Comparison of ENCODE assay signal across 9 cellular contexts in the genomic region with DNA sequence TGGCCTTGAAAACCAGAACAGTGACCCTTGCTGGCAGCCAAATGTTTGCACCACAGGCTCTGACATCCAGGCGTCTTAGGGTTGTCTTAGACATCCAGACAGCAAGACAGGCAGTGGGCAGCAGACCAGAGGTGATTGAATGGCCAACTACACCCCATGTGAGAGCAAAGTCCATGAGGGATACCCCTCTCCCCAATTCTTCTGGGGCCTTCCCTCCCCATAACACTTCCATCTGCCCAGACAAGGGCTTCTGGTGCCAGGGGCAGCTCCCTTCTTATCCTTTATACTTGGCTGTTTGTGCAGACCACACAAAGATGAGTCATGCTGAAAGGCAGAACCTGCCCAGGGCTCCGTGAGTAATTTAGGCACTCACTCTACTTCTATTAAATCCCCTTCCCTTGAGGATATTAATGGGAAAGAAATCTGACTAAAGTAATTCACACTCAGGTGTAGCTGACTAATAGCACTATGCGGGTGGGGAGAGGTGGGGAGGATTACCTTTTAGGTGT.
DNase-seq lines count a peak whose midpoint lies in the region; ATAC-seq and TF ChIP-seq lines count a peak whose summit lies in the region.
"Had no signal": no experiment of that assay in that cellular context is flagged by ENCODE, and none has a peak within 500 bp of the region (broad histone marks: within the 10 kb centered on the region; RNA-seq: fewer than 3 reads in every experiment).

No MANE protein-coding gene starts in this region.

- H3K9me3 Mint-ChIP-seq in Caco-2 (ENCODE audit: unreplicated experiment), result peaks cover 14% of the 10 kb centered on the region
- H3K9me3 Mint-ChIP-seq in activated CD4-positive, alpha-beta memory T cell treated with anti-CD3 and anti-CD28 coated beads for 36 hours, result peaks cover 20% of the 10 kb centered on the region

- no peak overlapping the region for H4K8ac ChIP-seq in mesendoderm (ENCODE audit: low read depth, low read length)

- H3K56ac ChIP-seq in mesendoderm (ENCODE audit: low read length), result peak overlapping the region; percentile 37

- TF ChIP-seq EP300 in gastroesophageal sphincter (IDR thresholded peaks at IDR 0.05), result no peak

- no peak overlapping the region for H3K4me3 Mint-ChIP-seq in Caco-2 (ENCODE audit: unreplicated experiment)
- no peak overlapping the region for H3K4me3 Mint-ChIP-seq in activated CD4-positive, alpha-beta memory T cell treated with anti-CD3 and anti-CD28 coated beads for 36 hours

- no peak overlapping the region for H3K4ac ChIP-seq in mesendoderm (ENCODE audit: low read depth, low read length)

- H3K27me3 ChIP-seq in Caco-2 (replicated peaks; ENCODE audit: control insufficient read depth, insufficient read depth, low read length) (no peaks in the 10 kb centered on the region), mesendoderm (ENCODE audit: insufficient read depth, low read length, poor library complexity) (no peaks in the 10 kb centered on the region), gastroesophageal sphincter (no peaks in the 10 kb centered on the region)
- H3K27me3 ChIP-seq: heart left ventricle had no signal

- H3K27me3 Mint-ChIP-seq in Caco-2 (ENCODE audit: insufficient read depth, unreplicated experiment), result no peaks in the 10 kb centered on the region
- peaks cover 2% of the 10 kb centered on the region for H3K27me3 Mint-ChIP-seq in activated CD4-positive, alpha-beta memory T cell treated with anti-CD3 and anti-CD28 coated beads for 36 hours

- H2BK15ac ChIP-seq in mesendoderm (replicated peaks; ENCODE audit: low read depth), result no peak overlapping the region

- no peak overlapping the region for H3K18ac ChIP-seq in mesendoderm (ENCODE audit: low read length)

- peak overlapping the region; percentile 4 for H3K27ac ChIP-seq in mesendoderm (ENCODE audit: low read depth, low read length)
- no peak overlapping the region for H3K27ac ChIP-seq in gastroesophageal sphincter

- peaks cover 30% of the 10 kb centered on the region for H3K4me1 Mint-ChIP-seq in Caco-2 (ENCODE audit: low read depth, unreplicated experiment)
- H3K4me1 Mint-ChIP-seq in activated CD4-positive, alpha-beta memory T cell treated with anti-CD3 and anti-CD28 coated beads for 36 hours (ENCODE audit: low read depth), result peaks cover 74% of the 10 kb centered on the region

- ATAC-seq in HG02763 (IDR thresholded peaks at IDR 0.05; ENCODE audit: unreplicated experiment) (no peak), gastroesophageal sphincter (no peak)

- peaks cover 19% of the 10 kb centered on the region for H3K9me3 ChIP-seq in Caco-2
- H3K9me3 ChIP-seq in gastroesophageal sphincter, result peaks cover 0 to 13% (median 0%) of the 10 kb centered on the region in 3 donors

- CTCF ChIA-PET in Caco-2 (lab: Charles Lee), result interaction anchor here (1.7 kb wide), 1 partner anchor 64 kb away, joined by 4 read pairs; no protein-coding TSS in a partner anchor
- CTCF ChIA-PET in activated CD4-positive, alpha-beta memory T cell treated with anti-CD3 and anti-CD28 coated beads for 36 hours (lab: Charles Lee), result interaction anchor here (0.6 to 7.1 kb wide), 11 partner anchors 16 to 1042 kb away, joined by 3 to 81 read pairs (median 4); no protein-coding TSS in a partner anchor

- POLR2A ChIA-PET in Caco-2 (lab: Charles Lee), result no interaction called here
- POLR2A ChIA-PET in activated CD4-positive, alpha-beta memory T cell treated with anti-CD3 and anti-CD28 coated beads for 36 hours (lab: Charles Lee), result interaction anchor here (1.6 to 3.5 kb wide), 5 partner anchors 13 to 750 kb away, joined by 4 to 33 read pairs (median 7); partner anchors contain the start of gene TLE3

- TF ChIP-seq CTCF in Caco-2 (IDR thresholded peaks at IDR 0.05; ENCODE audit: insufficient read depth in 1 of 2, low read depth in 1 of 2, low read length in 1 of 2, severe bottlenecking in 1 of 2, unreplicated experiment in 1 of 2), result no peak
- no peak for TF ChIP-seq CTCF in gastroesophageal sphincter (IDR thresholded peaks at IDR 0.05)

- no peaks in the 10 kb centered on the region for H3K36me3 ChIP-seq in Caco-2 (ENCODE audit: control insufficient read depth, insufficient read depth, low read length)
- no peaks in the 10 kb centered on the region for H3K36me3 ChIP-seq in mesendoderm (ENCODE audit: control insufficient read depth, insufficient read depth, low read length)
- no peaks in the 10 kb centered on the region for H3K36me3 ChIP-seq in gastroesophageal sphincter
- H3K36me3 ChIP-seq: heart left ventricle had no signal

- peak overlapping the region; percentile 70 for H3K27ac Mint-ChIP-seq in Caco-2 (ENCODE audit: unreplicated experiment)
- H3K27ac Mint-ChIP-seq in activated CD4-positive, alpha-beta memory T cell treated with anti-CD3 and anti-CD28 coated beads for 36 hours, result peak overlapping the region; percentile 53

- WGBS in mesendoderm (ENCODE audit: extremely low coverage, insufficient coverage, low lambda C conversion rate), result no CpG with 5 or more reads among the region's 3 CpGs
- WGBS in gastroesophageal sphincter (ENCODE audit: low coverage in 1 of 2), 2 donors, result 13 to 40% methylated on average over 1 to 2 of the region's 3 CpGs

- no peak overlapping the region for H2BK5ac ChIP-seq in mesendoderm (ENCODE audit: low read length)

- H3K79me2 ChIP-seq in mesendoderm (ENCODE audit: control insufficient read depth, insufficient read depth, low read length), result no peaks in the 10 kb centered on the region

- DNase-seq in Caco-2, result no peak
- DNase-seq in KG1 (lab: John Stamatoyannopoulos, UW), result peak; percentile 27
- peak; percentile 54 for DNase-seq in activated CD4-positive, alpha-beta memory T cell treated with anti-CD3 and anti-CD28 coated beads for 36 hours
- DNase-seq in mesendoderm, result peak; percentile 62
- no peak for DNase-seq in cortex of kidney (lab: John Stamatoyannopoulos, UW)
- no peak for DNase-seq in SKM-1 treated with dmso at 0.1 percent for 144 hours (lab: John Stamatoyannopoulos, UW; ENCODE audit: unreplicated experiment)

- H3K23ac ChIP-seq in mesendoderm (ENCODE audit: low read length), result no peak overlapping the region

- H3K4me3 ChIP-seq in Caco-2 (ENCODE audit: low read depth, low read length), result no peak overlapping the region
- H3K4me3 ChIP-seq in mesendoderm (ENCODE audit: low read length), result no peak overlapping the region
- no peak overlapping the region for H3K4me3 ChIP-seq in gastroesophageal sphincter

- intact Hi-C loops in Caco-2 (cut with micrococcal nuclease; ENCODE audit: unreplicated experiment), result loop anchor here (5.0 kb wide), 1 partner anchor 72 kb away; no protein-coding TSS in a partner anchor
- intact Hi-C loops in activated CD4-positive, alpha-beta memory T cell treated with anti-CD3 and anti-CD28 coated beads for 36 hours (cut with micrococcal nuclease), result loop anchor here (2.0 to 5.0 kb wide), 2 partner anchors 29 to 408 kb away; partner anchors contain the start of gene TLE3

- H3K4me1 ChIP-seq in Caco-2 (peaks cover 53% of the 10 kb centered on the region), mesendoderm (ENCODE audit: control insufficient read depth, low read depth, low read length) (peaks cover 29% of the 10 kb centered on the region), gastroesophageal sphincter (peaks cover 0 to 34% (median 18%) of the 10 kb centered on the region in 3 donors)

- no peak overlapping the region for H4K5ac ChIP-seq in mesendoderm (ENCODE audit: low read length)

- no peak overlapping the region for H3K4me2 ChIP-seq in mesendoderm (ENCODE audit: low read length)

- H2BK120ac ChIP-seq in mesendoderm (ENCODE audit: low read depth, low read length), result no peak overlapping the region

- no peaks in the 10 kb centered on the region for H3K79me1 ChIP-seq in mesendoderm (ENCODE audit: low read length)

- TF ChIP-seq POLR2A in gastroesophageal sphincter (IDR thresholded peaks at IDR 0.05), result no peak

- H3K9ac ChIP-seq in mesendoderm (ENCODE audit: low read length), result peak overlapping the region; percentile 20

- peaks cover 6% of the 10 kb centered on the region for H3K36me3 Mint-ChIP-seq in Caco-2 (ENCODE audit: insufficient read depth, unreplicated experiment)
- peaks cover 14% of the 10 kb centered on the region for H3K36me3 Mint-ChIP-seq in activated CD4-positive, alpha-beta memory T cell treated with anti-CD3 and anti-CD28 coated beads for 36 hours

- H2AK5ac ChIP-seq in mesendoderm (ENCODE audit: low read length), result no peak overlapping the region

- no TSS peak for BruUV-seq in Caco-2 (replicated peaks; lab: Mats Ljungman, UMichigan)

Comparison
In these comparisons a context has a peak if more than half of its experiments do, and no peak if none do; other contexts are left out.
1. DNase-seq: peak in KG1 (single experiment), activated CD4-positive, alpha-beta memory T cell treated with anti-CD3 and anti-CD28 coated beads for 36 hours (single experiment) and mesendoderm (single experiment); none in Caco-2 (0 of 2), cortex of kidney (single experiment) and SKM-1 treated with dmso at 0.1 percent for 144 hours (single experiment).